Comparison of ENCODE assay signal across 11 cellular contexts in the genomic region with DNA sequence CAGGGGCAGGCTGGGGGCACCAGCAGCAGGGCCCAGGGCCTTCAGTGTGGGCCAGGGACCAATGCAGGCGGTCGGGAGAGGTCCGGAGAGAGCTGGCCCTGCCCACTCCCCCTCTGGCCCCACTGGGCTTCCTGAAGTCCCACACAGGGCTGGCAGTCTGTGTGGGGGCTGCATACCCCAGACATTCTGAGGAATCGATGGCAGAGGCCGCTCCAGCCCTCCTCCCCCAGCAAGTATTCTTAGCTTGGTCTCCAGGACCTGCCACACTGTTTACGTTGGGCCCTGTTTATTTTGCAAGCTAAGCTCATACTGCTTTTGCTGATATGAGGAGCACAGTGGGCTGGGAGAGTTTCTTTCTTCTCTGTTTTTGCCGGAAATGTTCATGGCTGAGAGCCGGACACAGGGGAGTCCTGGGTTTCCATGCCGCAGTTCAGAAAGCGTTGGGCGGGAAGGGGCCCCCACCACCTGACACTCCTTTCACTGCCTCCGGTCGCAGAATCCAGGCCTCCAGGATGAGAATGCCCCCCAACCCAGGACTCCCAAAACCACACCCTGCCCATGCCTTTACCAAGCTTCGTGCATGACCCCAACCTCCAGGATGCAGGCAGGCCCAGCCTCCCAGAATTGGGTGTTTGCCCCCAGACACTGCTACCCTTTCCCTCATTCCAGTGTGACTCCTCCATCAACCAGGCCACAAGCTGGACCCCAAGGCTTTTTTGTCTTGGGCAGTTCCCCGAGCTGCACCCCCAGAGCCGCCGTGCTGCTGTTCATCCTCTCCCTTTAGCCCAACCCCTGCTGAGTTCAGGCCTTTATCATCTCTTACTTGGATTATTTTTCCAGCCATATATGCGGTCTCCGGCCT.
DNase-seq lines count a peak whose midpoint lies in the region; ATAC-seq, FAIRE-seq and TF ChIP-seq lines count a peak whose summit lies in the region.
"Had no signal": no experiment of that assay in that cellular context is flagged by ENCODE, and none has a peak within 500 bp of the region (broad histone marks: within the 10 kb centered on the region; RNA-seq: fewer than 3 reads in every experiment).

No MANE protein-coding gene starts in this region.

- H3K9ac ChIP-seq in Loucy (ENCODE audit: low read depth, low read length, poor library complexity, severe bottlenecking) (peak overlapping the region; percentile 88), K562 (ENCODE audit: insufficient read depth in 1 of 2, low read depth in 2 of 2, low read length in 2 of 2) (peak overlapping the region; percentile 63 to 92)

- peaks cover 13% of the 10 kb centered on the region for H3K9me3 ChIP-seq in Loucy (ENCODE audit: insufficient read depth, low read depth, low read length)
- H3K9me3 ChIP-seq in K562 (replicated peaks; ENCODE audit: control insufficient read depth, insufficient read depth, low read depth, low read length): peaks cover 2% of the 10 kb centered on the region; the same call in 1 of the 2 replicates

- H3K4me3 ChIP-seq in Loucy (ENCODE audit: low read length, poor library complexity, severe bottlenecking) (no peak overlapping the region), K562 (no peak overlapping the region)

- H3K27ac ChIP-seq in K562 (ENCODE audit: extremely low read depth, low read depth, low read length) (peak overlapping the region; percentile 84), foreskin keratinocyte (no peak overlapping the region)

- no peak for TF ChIP-seq EP300 in K562 (IDR thresholded peaks at IDR 0.05; ENCODE audit: low read length)

- H3K79me2 ChIP-seq in Loucy (ENCODE audit: insufficient read depth, low read length) (peaks cover 77% of the 10 kb centered on the region), K562 (ENCODE audit: control insufficient read depth, insufficient read depth, low read length) (no peaks in the 10 kb centered on the region)

- H3K9me1 ChIP-seq in K562 (ENCODE audit: control insufficient read depth, insufficient read depth, low read length): no peaks in the 10 kb centered on the region

- H4K20me1 ChIP-seq in Loucy (ENCODE audit: insufficient read depth, low read length, poor library complexity, severe bottlenecking) (no peaks in the 10 kb centered on the region), K562 (replicated peaks; ENCODE audit: control insufficient read depth, insufficient read depth, low read length) (no peaks in the 10 kb centered on the region)

- H3K27me3 ChIP-seq in Loucy (ENCODE audit: insufficient read depth, low read length, poor library complexity, severe bottlenecking) (no peaks in the 10 kb centered on the region), K562 (ENCODE audit: control insufficient read depth in 2 of 2, insufficient read depth in 2 of 2, low read length in 2 of 2) (no peaks in the 10 kb centered on the region), foreskin keratinocyte (peaks cover 21% of the 10 kb centered on the region)

- H3K4me2 ChIP-seq in Loucy (ENCODE audit: low read depth, low read length, poor library complexity, severe bottlenecking) (peak overlapping the region; percentile 75), K562 (ENCODE audit: insufficient read depth, low read length) (peak overlapping the region; percentile 71)

- no peak for TF ChIP-seq CTCF in Loucy (conservative IDR thresholded peaks at IDR 0.05; ENCODE audit: low read length)
- TF ChIP-seq CTCF in K562 (IDR thresholded peaks at IDR 0.05 in 2 of 3, conservative IDR thresholded peaks at IDR 0.05 in 1 of 3; ENCODE audit: insufficient read depth in 2 of 3, low read depth in 1 of 3, low read length in 3 of 3): no peak
- TF ChIP-seq CTCF in foreskin keratinocyte (conservative IDR thresholded peaks at IDR 0.05): no peak

- DNase-seq in K562 (ENCODE audit: extremely low read depth in 1 of 4, low spot score in 3 of 4): peak in 3 of 4 experiments; percentile 18 to 64 (median 49)
- peak; percentile 41 for DNase-seq in left lobe of liver (ENCODE audit: low spot score)
- peak; percentile 50 for DNase-seq in sciatic nerve (ENCODE audit: low spot score)
- DNase-seq in SKM-1 treated with dmso at 0.1 percent for 144 hours (lab: John Stamatoyannopoulos, UW; ENCODE audit: unreplicated experiment): no peak
- no peak for DNase-seq in HuH-7 (ENCODE audit: low spot score)
- DNase-seq in foreskin keratinocyte: no peak
- DNase-seq: midbrain, NCI-H2081 treated with DMSO at 0.1 percent for 48 hours, substantia nigra had no signal

- no TSS peak for BruUV-seq in K562 (replicated peaks; lab: Mats Ljungman, UMichigan)

- ATAC-seq in K562: peak; percentile 34
- ATAC-seq in left lobe of liver: no peak
- no peak for ATAC-seq in sciatic nerve
- ATAC-seq in GM18867 (IDR thresholded peaks at IDR 0.05; ENCODE audit: unreplicated experiment): no peak
- ATAC-seq in foreskin keratinocyte: no peak

- CTCF ChIA-PET in K562 (lab: Yijun Ruan, JAX; ENCODE audit: low intra/inter-chr PET ratio): no interaction called here

- no peak for TF ChIP-seq POLR2A in K562 (conservative IDR thresholded peaks at IDR 0.05)

- no peak for FAIRE-seq in K562 (lab: Jason Lieb, UNC)

- 12% methylated on average over 17 of the region's 19 CpGs for WGBS in K562 (ENCODE audit: insufficient coverage, low coverage, missing lambda C conversion rate)

- no peaks in the 10 kb centered on the region for H3K9me2 ChIP-seq in Loucy (replicated peaks; ENCODE audit: low read depth, low read length)

- H3K36me3 ChIP-seq in Loucy (ENCODE audit: insufficient read depth, low read length) (no peaks in the 10 kb centered on the region; the same call in 1 of the 2 replicates), K562 (ENCODE audit: control insufficient read depth, insufficient read depth, low read length) (no peaks in the 10 kb centered on the region)

- no peak for TF ChIP-seq RAD21 in K562 (CRISPR knock-in tag; conservative IDR thresholded peaks at IDR 0.05 in 1 of 2, IDR thresholded peaks at IDR 0.05 in 1 of 2)

- no peaks in the 10 kb centered on the region for H3F3A ChIP-seq in Loucy (ENCODE audit: low read depth)

- H2AFZ ChIP-seq in Loucy (ENCODE audit: low read length): no peak overlapping the region
- H2AFZ ChIP-seq in K562 (ENCODE audit: low read depth, low read length): peak overlapping the region; percentile 96

- in situ Hi-C loops in K562 (cut with MboI): no loop called here

- POLR2A ChIA-PET in K562 (lab: Yijun Ruan, JAX): interaction anchor here (0.6 to 1.4 kb wide), 6 partner anchors 30 to 125 kb away, joined by 3 to 8 read pairs (median 4); partner anchors contain the start of gene KCNQ1OT1

- intact Hi-C loops in K562 (cut with micrococcal nuclease): no loop called here
- intact Hi-C loops in sciatic nerve (cut with DNase I): no loop called here

- H3K4me1 ChIP-seq in Loucy (ENCODE audit: insufficient read depth, low read length, poor library complexity, severe bottlenecking) (peaks cover 68% of the 10 kb centered on the region), K562 (replicated peaks in 1 of 2; ENCODE audit: control insufficient read depth in 2 of 2, insufficient read depth in 2 of 2, low read length in 2 of 2) (peaks cover 54 to 59% of the 10 kb centered on the region in 2 experiments), foreskin keratinocyte (no peaks in the 10 kb centered on the region)

TF ChIP-seq in K562, 482 proteins besides CTCF, POLR2A, EP300 and RAD21 (continues in another document):
- TF ChIP-seq NELFE (IDR thresholded peaks at IDR 0.05; ENCODE audit: insufficient read depth, insufficient read length) (no peak), THRAP3 (IDR thresholded peaks at IDR 0.05; ENCODE audit: borderline replicate concordance) (no peak), JUN (IDR thresholded peaks at IDR 0.05; ENCODE audit: borderline replicate concordance, low read depth, low read length) (no peak), JUN (CRISPR knock-in tag; IDR thresholded peaks at IDR 0.05; ENCODE audit: borderline replicate concordance) (no peak), ZNF134 (CRISPR knock-in tag; conservative IDR thresholded peaks at IDR 0.05) (0 out of 2 replicates have a peak, but pooled peaks have one; percentile 13), SMARCA4 (IDR thresholded peaks at IDR 0.05) (no peak), ERF (CRISPR knock-in tag; IDR thresholded peaks at IDR 0.05) (peak; percentile 14; the same call in 1 of the 2 replicates), ZNF165 (CRISPR knock-in tag; IDR thresholded peaks at IDR 0.05; ENCODE audit: borderline replicate concordance) (no peak), SIX5 (IDR thresholded peaks at IDR 0.05; ENCODE audit: borderline replicate concordance in 1 of 2, insufficient read depth in 1 of 2, low read depth in 1 of 2, low read length in 2 of 2) (no peak), ZNF324 (CRISPR knock-in tag; IDR thresholded peaks at IDR 0.05) (0 out of 2 replicates have a peak, but pooled peaks have one; percentile 41), FOXK2 (conservative IDR thresholded peaks at IDR 0.05 in 1 of 2, IDR thresholded peaks at IDR 0.05 in 1 of 2; ENCODE audit: low read depth in 2 of 2) (peak; percentile 81 to 85)
- TF ChIP-seq, protein P1, sequence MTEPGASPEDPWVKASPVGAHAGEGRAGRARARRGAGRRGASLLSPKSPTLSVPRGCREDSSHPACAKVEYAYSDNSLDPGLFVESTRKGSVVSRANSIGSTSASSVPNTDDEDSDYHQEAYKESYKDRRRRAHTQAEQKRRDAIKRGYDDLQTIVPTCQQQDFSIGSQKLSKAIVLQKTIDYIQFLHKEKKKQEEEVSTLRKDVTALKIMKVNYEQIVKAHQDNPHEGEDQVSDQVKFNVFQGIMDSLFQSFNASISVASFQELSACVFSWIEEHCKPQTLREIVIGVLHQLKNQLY (CRISPR knock-in tag; conservative IDR thresholded peaks at IDR 0.05): no peak
- TF ChIP-seq, protein P2, sequence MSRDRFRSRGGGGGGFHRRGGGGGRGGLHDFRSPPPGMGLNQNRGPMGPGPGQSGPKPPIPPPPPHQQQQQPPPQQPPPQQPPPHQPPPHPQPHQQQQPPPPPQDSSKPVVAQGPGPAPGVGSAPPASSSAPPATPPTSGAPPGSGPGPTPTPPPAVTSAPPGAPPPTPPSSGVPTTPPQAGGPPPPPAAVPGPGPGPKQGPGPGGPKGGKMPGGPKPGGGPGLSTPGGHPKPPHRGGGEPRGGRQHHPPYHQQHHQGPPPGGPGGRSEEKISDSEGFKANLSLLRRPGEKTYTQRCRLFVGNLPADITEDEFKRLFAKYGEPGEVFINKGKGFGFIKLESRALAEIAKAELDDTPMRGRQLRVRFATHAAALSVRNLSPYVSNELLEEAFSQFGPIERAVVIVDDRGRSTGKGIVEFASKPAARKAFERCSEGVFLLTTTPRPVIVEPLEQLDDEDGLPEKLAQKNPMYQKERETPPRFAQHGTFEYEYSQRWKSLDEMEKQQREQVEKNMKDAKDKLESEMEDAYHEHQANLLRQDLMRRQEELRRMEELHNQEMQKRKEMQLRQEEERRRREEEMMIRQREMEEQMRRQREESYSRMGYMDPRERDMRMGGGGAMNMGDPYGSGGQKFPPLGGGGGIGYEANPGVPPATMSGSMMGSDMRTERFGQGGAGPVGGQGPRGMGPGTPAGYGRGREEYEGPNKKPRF (IDR thresholded peaks at IDR 0.05; ENCODE audit: low read depth, low read length): no peak

Comparison
In these comparisons a context has a peak if more than half of its experiments do, and no peak if none do; other contexts are left out.
1. DNase-seq: peak in K562 (3 of 4), left lobe of liver (single experiment) and sciatic nerve (single experiment); none in SKM-1 treated with dmso at 0.1 percent for 144 hours (single experiment), HuH-7 (single experiment) and foreskin keratinocyte (0 of 2).